Comparison of ENCODE assay signal across 18 cellular contexts in the genomic region with DNA sequence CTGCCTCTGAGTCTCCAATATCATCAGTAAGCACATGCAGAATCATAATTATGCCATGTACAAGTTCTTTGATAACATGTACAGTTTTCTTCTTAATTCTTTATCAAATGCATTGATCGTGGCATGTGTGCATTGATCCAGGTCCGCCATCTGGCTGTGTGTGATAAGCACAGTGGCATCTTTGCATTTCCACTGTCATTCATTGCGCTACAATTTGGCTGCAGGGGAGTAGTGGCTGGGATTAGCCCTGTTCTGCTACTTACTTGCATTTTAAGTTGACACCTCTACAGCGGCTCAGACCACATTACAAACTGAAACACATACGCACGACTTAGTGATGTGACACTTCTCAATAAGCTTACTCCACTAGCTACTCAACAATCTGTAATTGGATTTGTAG.
"Had no signal": no experiment of that assay in that cellular context is flagged by ENCODE, and none has a peak within 500 bp of the region (broad histone marks: within the 10 kb centered on the region; RNA-seq: fewer than 3 reads in every experiment).

No MANE protein-coding gene starts in this region.

- ATAC-seq: body of pancreas, left lung, sciatic nerve had no signal

- H3K4me3 ChIP-seq: body of pancreas, dorsolateral prefrontal cortex, left lung, thyroid gland had no signal

- H3K36me3 Mint-ChIP-seq: activated naive CD8-positive, alpha-beta T cell treated with anti-CD3 and anti-CD28 coated beads, Interleukin-2, amount 10 ng/mL, durations not matched to agents 7 days and 5 days had no signal

- H3K27ac ChIP-seq: body of pancreas, dorsolateral prefrontal cortex, left lung, thyroid gland had no signal

- H3K9me3 ChIP-seq: body of pancreas, left lung, thyroid gland had no signal

- H3K36me3 ChIP-seq: left lung, thyroid gland had no signal

- H3K27me3 Mint-ChIP-seq: activated CD4-positive, alpha-beta memory T cell treated with anti-CD3 and anti-CD28 coated beads, Interleukin-2, amount 10 ng/mL, durations not matched to agents 7 days and 5 days; activated naive CD8-positive, alpha-beta T cell treated with anti-CD3 and anti-CD28 coated beads, Interleukin-2, amount 10 ng/mL, durations not matched to agents 7 days and 5 days had no signal

- H3K4me3 Mint-ChIP-seq: activated CD4-positive, alpha-beta memory T cell treated with anti-CD3 and anti-CD28 coated beads, Interleukin-2, amount 10 ng/mL, durations not matched to agents 7 days and 5 days; activated naive CD8-positive, alpha-beta T cell treated with anti-CD3 and anti-CD28 coated beads, Interleukin-2, amount 10 ng/mL, durations not matched to agents 7 days and 5 days; T-helper 1 cell treated with Interleukin-12 subunit alpha and Interleukin-12 subunit beta and Interleukin-4 antibody, amounts not matched to agents 30 μg/mL and 1 μg/mL, for 36 hours had no signal

- H3K27ac Mint-ChIP-seq: activated CD4-positive, alpha-beta memory T cell treated with anti-CD3 and anti-CD28 coated beads, Interleukin-2, amount 10 ng/mL, durations not matched to agents 7 days and 5 days; activated naive CD8-positive, alpha-beta T cell treated with anti-CD3 and anti-CD28 coated beads, Interleukin-2, amount 10 ng/mL, durations not matched to agents 7 days and 5 days; activated T-helper 2 cell treated with anti-CD3 and anti-CD28 coated beads, Interferon-gamma antibody, Interleukin-2, Interleukin-4, amounts not matched to agents 10 μg/mL and 5 μg/mL and 100 μg/mL, durations not matched to agents 14 hours and 24 hours and 36 hours; progenitor cell of endocrine pancreas; T-helper 1 cell treated with Interleukin-12 subunit alpha and Interleukin-12 subunit beta and Interleukin-4 antibody, amounts not matched to agents 30 μg/mL and 1 μg/mL, for 36 hours had no signal

- H3K4me1 Mint-ChIP-seq: activated CD4-positive, alpha-beta memory T cell treated with anti-CD3 and anti-CD28 coated beads, Interleukin-2, amount 10 ng/mL, durations not matched to agents 7 days and 5 days; activated naive CD8-positive, alpha-beta T cell treated with anti-CD3 and anti-CD28 coated beads, Interleukin-2, amount 10 ng/mL, durations not matched to agents 7 days and 5 days had no signal

- H3K9me3 Mint-ChIP-seq: activated CD4-positive, alpha-beta memory T cell treated with anti-CD3 and anti-CD28 coated beads, Interleukin-2, amount 10 ng/mL, durations not matched to agents 7 days and 5 days; activated naive CD8-positive, alpha-beta T cell treated with anti-CD3 and anti-CD28 coated beads, Interleukin-2, amount 10 ng/mL, durations not matched to agents 7 days and 5 days; activated T-helper 2 cell treated with anti-CD3 and anti-CD28 coated beads, Interferon-gamma antibody, Interleukin-2, Interleukin-4, amounts not matched to agents 10 μg/mL and 5 μg/mL and 100 μg/mL, durations not matched to agents 14 hours and 24 hours and 36 hours; T-helper 1 cell treated with Interleukin-12 subunit alpha and Interleukin-12 subunit beta and Interleukin-4 antibody, amounts not matched to agents 30 μg/mL and 1 μg/mL, for 36 hours had no signal

- DNase-seq: activated CD4-positive, alpha-beta memory T cell treated with anti-CD3 and anti-CD28 coated beads, Interleukin-2, amount 10 ng/mL, durations not matched to agents 7 days and 5 days; activated CD4-positive, alpha-beta T cell treated with anti-CD3 and anti-CD28 coated beads for 48 hours; activated CD4-positive, CD25-positive, alpha-beta regulatory T cell; activated naive CD4-positive, alpha-beta T cell treated with Interleukin-2 at 50 U/mL for 16 hours; activated naive CD8-positive, alpha-beta T cell treated with anti-CD3 and anti-CD28 coated beads, Interleukin-2, amount 10 ng/mL, durations not matched to agents 7 days and 5 days; activated T-cell treated with anti-CD3 and anti-CD28 coated beads, Interleukin-2, amount 50 U/mL, for 1 hour; amygdala; body of pancreas; caudate nucleus; dorsolateral prefrontal cortex; foreskin melanocyte; left lung; stimulated activated naive CD4-positive, alpha-beta T cell; thyroid gland had no signal

- H3K4me1 ChIP-seq: body of pancreas, left lung had no signal

- H3K27me3 ChIP-seq: body of pancreas, dorsolateral prefrontal cortex, left lung, thyroid gland had no signal
